Comparison of ENCODE assay signal across 21 cellular contexts in genomic region chr6:111252451-111252850, GRCh38.
DNase-seq lines count a peak whose midpoint lies in the region; ATAC-seq, FAIRE-seq and TF ChIP-seq lines count a peak whose summit lies in the region.
"Had no signal": no experiment of that assay in that cellular context is flagged by ENCODE, and none has a peak within 500 bp of the region (broad histone marks: within the 10 kb centered on the region; RNA-seq: fewer than 3 reads in every experiment).

No MANE protein-coding gene starts in this region.

- FAIRE-seq in K562 (lab: Jason Lieb, UNC): no peak
- FAIRE-seq: A549, D721Med, G401.6, GM12892, GM18507 had no signal

- TF ChIP-seq RAD21 in K562 (CRISPR knock-in tag; conservative IDR thresholded peaks at IDR 0.05 in 1 of 2, IDR thresholded peaks at IDR 0.05 in 1 of 2): no peak

- peak overlapping the region; percentile 74; the same call in 1 of the 2 replicates for H2AFZ ChIP-seq in K562 (ENCODE audit: low read depth, low read length)
- H2AFZ ChIP-seq: GM23338 had no signal

- no peak for TF ChIP-seq CTCF in K562 (IDR thresholded peaks at IDR 0.05 in 2 of 3, conservative IDR thresholded peaks at IDR 0.05 in 1 of 3; ENCODE audit: insufficient read depth in 2 of 3, low read depth in 1 of 3, low read length in 3 of 3)
- TF ChIP-seq CTCF in psoas muscle (IDR thresholded peaks at IDR 0.05): no peak

- H3K27ac ChIP-seq in K562 (ENCODE audit: extremely low read depth, low read depth, low read length) (no peak overlapping the region), psoas muscle (no peak overlapping the region)
- H3K27ac ChIP-seq: 22Rv1, A549, C4-2B had no signal

- intact Hi-C loops in K562 (cut with micrococcal nuclease): loop anchor here (5.0 kb wide), 1 partner anchor 40 kb away; no protein-coding TSS in a partner anchor
- intact Hi-C loops in psoas muscle (cut with DNase I): loop anchor here in 1 of 2 donors (10.0 kb wide), 1 partner anchor 792 kb away; no protein-coding TSS in a partner anchor

- peak; percentile 18 for DNase-seq in NCI-H82 (lab: John Stamatoyannopoulos, UW)
- no peak for DNase-seq in NCI-H82 treated with DMSO at 0.1 percent for 48 hours (lab: John Stamatoyannopoulos, UW; ENCODE audit: unreplicated experiment)
- no peak for DNase-seq in K562 (ENCODE audit: extremely low read depth in 1 of 4, low spot score in 3 of 4)
- peak; percentile 60 for DNase-seq in left kidney (ENCODE audit: low read depth, low spot score)
- DNase-seq in NCI-H2196 (lab: John Stamatoyannopoulos, UW; ENCODE audit: unreplicated experiment): no peak
- no peak for DNase-seq in SHP77 treated with DMSO at 0.1 percent for 48 hours (lab: John Stamatoyannopoulos, UW)
- DNase-seq in psoas muscle: no peak
- DNase-seq: AML-193; Caco-2; CD4-positive, alpha-beta T cell; H7; IMR-90; KBM-7 had no signal

- no peaks in the 10 kb centered on the region for H3K9me1 ChIP-seq in K562 (ENCODE audit: control insufficient read depth, insufficient read depth, low read length)

- H3K4me2 ChIP-seq in K562 (ENCODE audit: insufficient read depth, low read length): no peak overlapping the region; the same call in 1 of the 2 replicates
- H3K4me2 ChIP-seq: A549 had no signal

- no peaks in the 10 kb centered on the region for H3K79me2 ChIP-seq in K562 (ENCODE audit: control insufficient read depth, insufficient read depth, low read length)

- POLR2A ChIA-PET in K562 (lab: Yijun Ruan, JAX): interaction anchor here (0.7 to 1.5 kb wide), 4 partner anchors 10 to 229 kb away, joined by 3 to 4 read pairs (median 3); no protein-coding TSS in a partner anchor

- H3K9me3 ChIP-seq in K562 (replicated peaks; ENCODE audit: control insufficient read depth, insufficient read depth, low read depth, low read length) (no peaks in the 10 kb centered on the region), psoas muscle (no peaks in the 10 kb centered on the region)
- H3K9me3 ChIP-seq: A549, Caco-2 had no signal

- H3K36me3 ChIP-seq in K562 (ENCODE audit: control insufficient read depth, insufficient read depth, low read length) (no peaks in the 10 kb centered on the region), psoas muscle (ENCODE audit: insufficient read depth in 1 of 2, low read depth in 1 of 2) (no peaks in the 10 kb centered on the region)

- peaks cover 10 to 19% of the 10 kb centered on the region in 2 experiments for H3K4me1 ChIP-seq in K562 (replicated peaks in 1 of 2; ENCODE audit: control insufficient read depth in 2 of 2, insufficient read depth in 2 of 2, low read length in 2 of 2)
- no peaks in the 10 kb centered on the region for H3K4me1 ChIP-seq in psoas muscle

- H3K27me3 ChIP-seq in K562 (ENCODE audit: control insufficient read depth in 2 of 2, insufficient read depth in 2 of 2, low read length in 2 of 2): no peaks in the 10 kb centered on the region
- H3K27me3 ChIP-seq in psoas muscle (ENCODE audit: insufficient read depth in 3 of 3, low read length in 2 of 3): no peaks in the 10 kb centered on the region

- CTCF ChIA-PET in K562 (lab: Yijun Ruan, JAX; ENCODE audit: low intra/inter-chr PET ratio): no interaction called here

- in situ Hi-C loops in K562 (cut with MboI): loop anchor here (5.0 to 25.0 kb wide), 2 partner anchors 220 to 385 kb away; no protein-coding TSS in a partner anchor

- no peak for TF ChIP-seq EP300 in K562 (IDR thresholded peaks at IDR 0.05; ENCODE audit: low read length)

- WGBS in K562 (ENCODE audit: insufficient coverage, low coverage, missing lambda C conversion rate): 52% methylated on average over 6 of the region's 6 CpGs
- WGBS in psoas muscle, 3 donors: 82 to 86% (median 83%) methylated on average over 6 of the region's 6 CpGs

- ATAC-seq in K562 (peak; percentile 48), psoas muscle (no peak)
- ATAC-seq: A549 had no signal

- H3K9ac ChIP-seq in K562 (ENCODE audit: insufficient read depth in 1 of 2, low read depth in 2 of 2, low read length in 2 of 2): peak overlapping the region in 1 of 2 experiments; percentile 43; a peak in 1 of 4 replicates

- no peaks in the 10 kb centered on the region for H4K20me1 ChIP-seq in K562 (replicated peaks; ENCODE audit: control insufficient read depth, insufficient read depth, low read length)

- H3K4me3 ChIP-seq in K562: no peak overlapping the region
- no peak overlapping the region for H3K4me3 ChIP-seq in psoas muscle
- H3K4me3 ChIP-seq: A549, GM23338 had no signal

- no TSS peak for BruUV-seq in K562 (replicated peaks; lab: Mats Ljungman, UMichigan)

- TF ChIP-seq POLR2A in K562 (conservative IDR thresholded peaks at IDR 0.05): no peak

TF ChIP-seq in K562, 482 proteins besides CTCF, POLR2A, EP300 and RAD21:
- TF ChIP-seq SMARCB1 (IDR thresholded peaks at IDR 0.05; ENCODE audit: insufficient read length, low read depth) (no peak), CBX5 (IDR thresholded peaks at IDR 0.05; ENCODE audit: borderline replicate concordance, low read depth) (no peak), TCF7L2 (IDR thresholded peaks at IDR 0.05; ENCODE audit: low read depth, low read length) (no peak), ZNF764 (CRISPR knock-in tag; IDR thresholded peaks at IDR 0.05; ENCODE audit: low read depth) (no peak), TCFL5 (CRISPR knock-in tag; conservative IDR thresholded peaks at IDR 0.05) (no peak), ZNF384 (IDR thresholded peaks at IDR 0.05; ENCODE audit: low read depth, low read length) (no peak), CEBPZ (IDR thresholded peaks at IDR 0.05; ENCODE audit: borderline replicate concordance, low read depth, low read length) (no peak)
- TF ChIP-seq, protein P1, sequence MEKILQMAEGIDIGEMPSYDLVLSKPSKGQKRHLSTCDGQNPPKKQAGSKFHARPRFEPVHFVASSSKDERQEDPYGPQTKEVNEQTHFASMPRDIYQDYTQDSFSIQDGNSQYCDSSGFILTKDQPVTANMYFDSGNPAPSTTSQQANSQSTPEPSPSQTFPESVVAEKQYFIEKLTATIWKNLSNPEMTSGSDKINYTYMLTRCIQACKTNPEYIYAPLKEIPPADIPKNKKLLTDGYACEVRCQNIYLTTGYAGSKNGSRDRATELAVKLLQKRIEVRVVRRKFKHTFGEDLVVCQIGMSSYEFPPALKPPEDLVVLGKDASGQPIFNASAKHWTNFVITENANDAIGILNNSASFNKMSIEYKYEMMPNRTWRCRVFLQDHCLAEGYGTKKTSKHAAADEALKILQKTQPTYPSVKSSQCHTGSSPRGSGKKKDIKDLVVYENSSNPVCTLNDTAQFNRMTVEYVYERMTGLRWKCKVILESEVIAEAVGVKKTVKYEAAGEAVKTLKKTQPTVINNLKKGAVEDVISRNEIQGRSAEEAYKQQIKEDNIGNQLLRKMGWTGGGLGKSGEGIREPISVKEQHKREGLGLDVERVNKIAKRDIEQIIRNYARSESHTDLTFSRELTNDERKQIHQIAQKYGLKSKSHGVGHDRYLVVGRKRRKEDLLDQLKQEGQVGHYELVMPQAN (IDR thresholded peaks at IDR 0.05; ENCODE audit: borderline replicate concordance): no peak
- TF ChIP-seq, protein P2, sequence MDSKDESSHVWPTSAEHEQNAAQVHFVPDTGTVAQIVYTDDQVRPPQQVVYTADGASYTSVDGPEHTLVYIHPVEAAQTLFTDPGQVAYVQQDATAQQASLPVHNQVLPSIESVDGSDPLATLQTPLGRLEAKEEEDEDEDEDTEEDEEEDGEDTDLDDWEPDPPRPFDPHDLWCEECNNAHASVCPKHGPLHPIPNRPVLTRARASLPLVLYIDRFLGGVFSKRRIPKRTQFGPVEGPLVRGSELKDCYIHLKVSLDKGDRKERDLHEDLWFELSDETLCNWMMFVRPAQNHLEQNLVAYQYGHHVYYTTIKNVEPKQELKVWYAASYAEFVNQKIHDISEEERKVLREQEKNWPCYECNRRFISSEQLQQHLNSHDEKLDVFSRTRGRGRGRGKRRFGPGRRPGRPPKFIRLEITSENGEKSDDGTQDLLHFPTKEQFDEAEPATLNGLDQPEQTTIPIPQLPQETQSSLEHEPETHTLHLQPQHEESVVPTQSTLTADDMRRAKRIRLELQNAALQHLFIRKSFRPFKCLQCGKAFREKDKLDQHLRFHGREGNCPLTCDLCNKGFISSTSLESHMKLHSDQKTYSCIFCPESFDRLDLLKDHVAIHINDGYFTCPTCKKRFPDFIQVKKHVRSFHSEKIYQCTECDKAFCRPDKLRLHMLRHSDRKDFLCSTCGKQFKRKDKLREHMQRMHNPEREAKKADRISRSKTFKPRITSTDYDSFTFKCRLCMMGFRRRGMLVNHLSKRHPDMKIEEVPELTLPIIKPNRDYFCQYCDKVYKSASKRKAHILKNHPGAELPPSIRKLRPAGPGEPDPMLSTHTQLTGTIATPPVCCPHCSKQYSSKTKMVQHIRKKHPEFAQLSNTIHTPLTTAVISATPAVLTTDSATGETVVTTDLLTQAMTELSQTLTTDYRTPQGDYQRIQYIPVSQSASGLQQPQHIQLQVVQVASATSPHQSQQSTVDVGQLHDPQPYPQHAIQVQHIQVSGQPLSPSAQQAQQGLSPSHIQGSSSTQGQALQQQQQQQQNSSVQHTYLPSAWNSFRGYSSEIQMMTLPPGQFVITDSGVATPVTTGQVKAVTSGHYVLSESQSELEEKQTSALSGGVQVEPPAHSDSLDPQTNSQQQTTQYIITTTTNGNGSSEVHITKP (IDR thresholded peaks at IDR 0.05; ENCODE audit: partially characterized antibody): no peak

Comparison
In these comparisons a context has a peak if more than half of its experiments do, and no peak if none do; other contexts are left out.
1. DNase-seq: peak in NCI-H82 (single experiment) and left kidney (single experiment); none in NCI-H82 treated with DMSO at 0.1 percent for 48 hours (single experiment), K562 (0 of 4), NCI-H2196 (single experiment), SHP77 treated with DMSO at 0.1 percent for 48 hours (single experiment) and psoas muscle (0 of 2).